ENCODE assay signal across 1 cellular context in the genomic region with DNA sequence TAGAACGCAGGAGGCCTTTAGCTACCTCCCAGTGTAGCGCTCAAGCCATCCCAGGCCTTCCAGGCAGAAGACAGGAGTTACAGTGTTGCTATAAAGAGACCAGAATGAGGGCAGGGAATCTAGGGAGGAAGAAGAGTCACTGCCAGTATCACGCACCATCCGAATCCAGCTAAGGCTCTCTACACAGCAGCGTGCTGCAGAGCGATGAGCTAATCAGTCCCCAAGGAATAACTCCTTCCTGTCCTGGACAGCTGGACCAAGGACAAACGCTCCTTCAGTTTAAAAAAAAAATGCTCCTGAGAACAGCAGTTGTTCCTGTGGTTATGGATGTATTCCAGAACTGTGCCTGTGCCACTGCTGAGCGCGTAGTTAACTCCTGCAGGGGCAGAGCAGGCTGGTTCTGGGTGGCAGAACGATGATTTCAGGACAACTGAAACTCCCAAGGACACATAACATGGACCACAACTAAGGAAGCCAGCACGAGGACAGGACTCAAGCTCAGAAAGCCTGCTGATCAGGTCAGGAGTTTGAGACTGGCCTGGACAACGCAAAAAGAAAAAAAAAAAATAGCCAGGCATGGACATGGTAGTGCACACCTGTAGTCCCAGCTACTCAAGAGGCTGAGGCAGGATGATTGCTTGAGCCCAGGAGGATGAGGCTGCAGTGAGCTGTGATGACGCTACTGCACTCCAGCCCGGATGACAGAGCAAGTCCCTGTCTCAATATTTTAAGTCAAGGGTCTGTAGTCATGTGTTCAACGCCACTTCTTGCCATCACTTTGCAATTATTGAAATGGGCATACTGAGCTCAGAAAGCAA.
TF ChIP-seq lines count a peak whose summit lies in the region.

No MANE protein-coding gene starts in this region.

TF ChIP-seq in liver, 16 proteins besides CTCF, POLR2A, EP300 and RAD21 (continued from another document):
- TF ChIP-seq ZBTB33 (IDR thresholded peaks at IDR 0.05), result no peak
- no peak for TF ChIP-seq EGR1 (IDR thresholded peaks at IDR 0.05; ENCODE audit: low read depth in 2 of 2)
